In genomic region chr17:68292689-68293040, GRCh38 we compare ENCODE assay signal across 8 cellular contexts. TPM values are rescaled to one million over a fixed set of nuclear protein-coding genes. Genes with fewer than 3 reads are reported as not detected.
DNase-seq lines count a peak whose midpoint lies in the region; ATAC-seq and TF ChIP-seq lines count a peak whose summit lies in the region.

No MANE protein-coding gene starts in this region.

- H4K91ac ChIP-seq in mesenchymal stem cell (ENCODE audit: low read length) = no peak overlapping the region

- H2BK5ac ChIP-seq in mesenchymal stem cell (ENCODE audit: low read depth, low read length, poor library complexity, severe bottlenecking) = no peak overlapping the region

- peaks cover 60% of the 10 kb centered on the region for H3K4me1 Mint-ChIP-seq in activated naive CD8-positive, alpha-beta T cell treated with anti-CD3 and anti-CD28 coated beads for 36 hours
- H3K4me1 Mint-ChIP-seq in chondrocyte (ENCODE audit: low read depth) = peaks cover 16% of the 10 kb centered on the region

- peak overlapping the region; percentile 77 for H3K9ac ChIP-seq in mesenchymal stem cell (ENCODE audit: low read length)

- no peak overlapping the region for H3K14ac ChIP-seq in mesenchymal stem cell (ENCODE audit: low read length in 2 of 2)

- peak overlapping the region; percentile 100 for H3K4me2 ChIP-seq in mesenchymal stem cell (ENCODE audit: low read length, poor library complexity, severe bottlenecking)

- peak overlapping the region in 8 of 10 donors; percentile 44 to 85 (median 72) for H3K4me3 ChIP-seq in heart right ventricle
- H3K4me3 ChIP-seq in mesenchymal stem cell (ENCODE audit: insufficient read depth in 1 of 2, low read depth in 1 of 2, low read length in 2 of 2) = peak overlapping the region in 1 of 2 experiments; percentile 82
- H3K4me3 ChIP-seq in vagina = peak overlapping the region; percentile 53 to 76

- H2AK5ac ChIP-seq in mesenchymal stem cell (ENCODE audit: low read length, severe bottlenecking) = no peak overlapping the region

- H3K27ac ChIP-seq in heart right ventricle (peak overlapping the region in 6 of 10 donors; percentile 68 to 98 (median 82)), mesenchymal stem cell (ENCODE audit: low read length, poor library complexity, severe bottlenecking) (no peak overlapping the region), vagina (no peak overlapping the region)

- H3K9me3 ChIP-seq in heart right ventricle (no peaks in the 10 kb centered on the region), mesenchymal stem cell (ENCODE audit: control insufficient read depth, low read length) (no peaks in the 10 kb centered on the region), vagina (no peaks in the 10 kb centered on the region)

- H3K36me3 ChIP-seq in heart right ventricle (no peaks in the 10 kb centered on the region), mesenchymal stem cell (ENCODE audit: control insufficient read depth in 1 of 2, insufficient read depth in 2 of 2, low read depth in 1 of 2, low read length in 2 of 2) (no peaks in the 10 kb centered on the region), vagina (no peaks in the 10 kb centered on the region)

- intact Hi-C loops in heart right ventricle (cut with DNase I) = loop anchor here in 3 of 10 donors (5.0 to 10.0 kb wide), 3 partner anchors 85 to 102 kb away; no protein-coding TSS in a partner anchor
- intact Hi-C loops in Right ventricle myocardium superior (cut with DNase I) = no loop called here
- intact Hi-C loops in vagina (cut with DNase I) = no loop called here

- WGBS in heart right ventricle, 2 donors = 44 to 51% methylated on average over 9 of the region's 9 CpGs
- WGBS in mesenchymal stem cell = 45% methylated on average over 9 of the region's 9 CpGs

- ATAC-seq in heart right ventricle = no peak
- ATAC-seq in Right ventricle myocardium superior (ENCODE audit: poor library complexity) = no peak
- ATAC-seq in GM21367 (IDR thresholded peaks at IDR 0.05; ENCODE audit: unreplicated experiment) = no peak

- H3K9me3 Mint-ChIP-seq in activated naive CD8-positive, alpha-beta T cell treated with anti-CD3 and anti-CD28 coated beads for 36 hours = peaks cover 2% of the 10 kb centered on the region
- H3K9me3 Mint-ChIP-seq in chondrocyte (ENCODE audit: low read depth) = no peaks in the 10 kb centered on the region

- TF ChIP-seq CTCF in heart right ventricle (IDR thresholded peaks at IDR 0.05) (no peak), vagina (IDR thresholded peaks at IDR 0.05) (no peak), chondrocyte (IDR thresholded peaks at IDR 0.05) (no peak)

- H2BK120ac ChIP-seq in mesenchymal stem cell (ENCODE audit: low read depth, low read length) = no peak overlapping the region

- peak overlapping the region; percentile 84 for H3K4me3 Mint-ChIP-seq in activated naive CD8-positive, alpha-beta T cell treated with anti-CD3 and anti-CD28 coated beads for 36 hours
- H3K4me3 Mint-ChIP-seq in chondrocyte (ENCODE audit: unreplicated experiment) = no peak overlapping the region

- no peak for TF ChIP-seq POLR2A in vagina (IDR thresholded peaks at IDR 0.05)

- no peak overlapping the region for H3K4ac ChIP-seq in mesenchymal stem cell (ENCODE audit: low read depth in 1 of 2, low read length in 2 of 2)

- H4K8ac ChIP-seq in mesenchymal stem cell (ENCODE audit: low read length) = no peak overlapping the region

- H3K27me3 ChIP-seq in heart right ventricle (peaks cover 0 to 34% (median 14%) of the 10 kb centered on the region in 7 donors), mesenchymal stem cell (ENCODE audit: control insufficient read depth in 1 of 2, insufficient read depth in 1 of 2, low read length in 2 of 2) (peaks cover 29 to 55% of the 10 kb centered on the region in 2 experiments), vagina (no peaks in the 10 kb centered on the region)

- no peak for DNase-seq in heart right ventricle
- DNase-seq in Right ventricle myocardium superior = no peak
- no peak for DNase-seq in activated naive CD8-positive, alpha-beta T cell treated with anti-CD3 and anti-CD28 coated beads for 36 hours
- DNase-seq in mesenchymal stem cell = no peak
- no peak for DNase-seq in vagina (ENCODE audit: extremely low spot score in 2 of 2)
- no peak for DNase-seq in chondrocyte (ENCODE audit: low spot score)
- DNase-seq in NOMO-1 treated with dmso at 0.1 percent for 144 hours (lab: John Stamatoyannopoulos, UW; ENCODE audit: unreplicated experiment) = no peak

- H3K27me3 Mint-ChIP-seq in activated naive CD8-positive, alpha-beta T cell treated with anti-CD3 and anti-CD28 coated beads for 36 hours = no peaks in the 10 kb centered on the region
- peaks cover 10% of the 10 kb centered on the region for H3K27me3 Mint-ChIP-seq in chondrocyte (ENCODE audit: low read depth)

- peak overlapping the region; percentile 91 for H3K27ac Mint-ChIP-seq in activated naive CD8-positive, alpha-beta T cell treated with anti-CD3 and anti-CD28 coated beads for 36 hours
- no peak overlapping the region for H3K27ac Mint-ChIP-seq in chondrocyte (ENCODE audit: unreplicated experiment)

- no peak overlapping the region for H2BK12ac ChIP-seq in mesenchymal stem cell (ENCODE audit: low read length in 2 of 2)

- H2BK15ac ChIP-seq in mesenchymal stem cell (ENCODE audit: low read depth, poor library complexity, severe bottlenecking) = no peak overlapping the region

- no peak overlapping the region for H3K23ac ChIP-seq in mesenchymal stem cell (ENCODE audit: low read length in 2 of 2)

- H3K4me1 ChIP-seq in heart right ventricle (peaks cover 4 to 70% (median 20%) of the 10 kb centered on the region in 9 donors), mesenchymal stem cell (ENCODE audit: control insufficient read depth, insufficient read depth, low read depth, low read length) (peaks cover 12% of the 10 kb centered on the region), vagina (peaks cover 33% of the 10 kb centered on the region)

- H2AFZ ChIP-seq in mesenchymal stem cell (ENCODE audit: low read depth, low read length) = no peak overlapping the region

- peaks cover 23% of the 10 kb centered on the region for H3K36me3 Mint-ChIP-seq in activated naive CD8-positive, alpha-beta T cell treated with anti-CD3 and anti-CD28 coated beads for 36 hours
- H3K36me3 Mint-ChIP-seq in chondrocyte (ENCODE audit: low read depth) = no peaks in the 10 kb centered on the region

- H3K18ac ChIP-seq in mesenchymal stem cell (ENCODE audit: low read depth in 1 of 2, low read length in 2 of 2) = peak overlapping the region in 1 of 2 experiments; percentile 86

- H3K79me1 ChIP-seq in mesenchymal stem cell (replicated peaks; ENCODE audit: low read length, poor library complexity, severe bottlenecking) = no peaks in the 10 kb centered on the region

RNA-seq across cellular contexts. Expression of gene ARSG, which starts 1.4 kb away (rescaled TPM):
- total RNA-seq in heart right ventricle = 1 to 10 TPM; 2.5 to 6.2 (median 3.5) TPM
- polyA plus RNA-seq in heart right ventricle = 1 to 10 TPM in 1 of 2 donors, under 1 TPM in 1; 0.95 to 3.5 TPM
- 3.1 TPM for total RNA-seq in Right ventricle myocardium superior
- 1 to 10 TPM; 5.0 to 5.2 TPM for total RNA-seq in activated naive CD8-positive, alpha-beta T cell treated with anti-CD3 and anti-CD28 coated beads for 36 hours
- polyA plus RNA-seq in mesenchymal stem cell (2013, experiment 1 of 2) = 4.5 TPM
- 4.7 TPM for polyA plus RNA-seq in mesenchymal stem cell (2013, experiment 2 of 2)
- 8.1 TPM for total RNA-seq in vagina
- 5.8 to 9.1 TPM (median 7.4 TPM) in 3 replicates for total RNA-seq in chondrocyte

RNA-seq across cellular contexts. Expression of gene SLC16A6, which starts 1.7 kb away (rescaled TPM):
- total RNA-seq in heart right ventricle (1 to 10 TPM in 2 of 10 donors, under 1 TPM in 7, not detected in 1; 0.16 to 1.9 (median 0.59) TPM), Right ventricle myocardium superior (0.16 TPM), vagina (2.7 TPM), chondrocyte (0.15 to 0.44 TPM (median 0.31 TPM) in 3 replicates)
- polyA plus RNA-seq in heart right ventricle = under 1 TPM; 0.14 to 0.80 TPM
- total RNA-seq in activated naive CD8-positive, alpha-beta T cell treated with anti-CD3 and anti-CD28 coated beads for 36 hours = 1 to 10 TPM; 5.9 to 6.0 TPM
- polyA plus RNA-seq in mesenchymal stem cell (2013, experiment 1 of 2) = 48.0 TPM
- polyA plus RNA-seq in mesenchymal stem cell (2013, experiment 2 of 2) = 49.8 TPM

RNA-seq across cellular contexts. Expression of gene AMZ2, which starts 44.8 kb away (rescaled TPM):
- 100 to 1,000 TPM in 8 of 10 donors, 10 to 100 TPM in 2; 70.7 to 140 (median 111) TPM for total RNA-seq in heart right ventricle
- polyA plus RNA-seq in heart right ventricle = 10 to 100 TPM; 41.6 to 77.4 TPM
- 89.5 TPM for total RNA-seq in Right ventricle myocardium superior
- 100 to 1,000 TPM; 120 to 134 TPM for total RNA-seq in activated naive CD8-positive, alpha-beta T cell treated with anti-CD3 and anti-CD28 coated beads for 36 hours
- polyA plus RNA-seq in mesenchymal stem cell (2013, experiment 1 of 2) = 106 TPM
- 97.9 TPM for polyA plus RNA-seq in mesenchymal stem cell (2013, experiment 2 of 2)
- total RNA-seq in vagina = 39.8 TPM
- total RNA-seq in chondrocyte = 66.5 to 80.4 TPM (median 78.2 TPM) in 3 replicates

Comparison
In these comparisons a context has a peak if more than half of its experiments do, and no peak if none do; other contexts are left out.
1. H3K27ac ChIP-seq: peak in heart right ventricle (6 of 10); none in mesenchymal stem cell (single experiment) and vagina (single experiment).